Comparison of ENCODE assay signal across 19 cellular contexts in genomic region chr16:86549893-86550190, GRCh38. TPM values are rescaled to one million over a fixed set of nuclear protein-coding genes. Genes with fewer than 3 reads are reported as not detected.
A peak's percentile ranks its signal among the peaks of the same experiment; 100 is the strongest.
DNase-seq lines count a peak whose midpoint lies in the region; ATAC-seq, FAIRE-seq and TF ChIP-seq lines count a peak whose summit lies in the region.
"Had no signal": no experiment of that assay in that cellular context is flagged by ENCODE, and none has a peak within 500 bp of the region (broad histone marks: within the 10 kb centered on the region; RNA-seq: fewer than 3 reads in every experiment).

No MANE protein-coding gene starts in this region.

- no peak overlapping the region for H3K14ac ChIP-seq in trophoblast cell (ENCODE audit: low read length)

- TF ChIP-seq CTCF in HepG2 (CRISPR knock-in tag; IDR thresholded peaks at IDR 0.05) = no peak
- TF ChIP-seq CTCF in right lobe of liver (IDR thresholded peaks at IDR 0.05) = no peak
- TF ChIP-seq CTCF in gastrocnemius medialis (IDR thresholded peaks at IDR 0.05 in 4 of 5, conservative IDR thresholded peaks at IDR 0.05 in 1 of 5) = no peak

- peaks cover 25% of the 10 kb centered on the region for H3K36me3 Mint-ChIP-seq in activated CD4-positive, alpha-beta memory T cell treated with anti-CD3 and anti-CD28 coated beads for 36 hours

- no peak overlapping the region for H2AK5ac ChIP-seq in trophoblast cell (ENCODE audit: low read length)

- no peak overlapping the region for H3K9ac ChIP-seq in HepG2 (ENCODE audit: insufficient read depth, low read depth, low read length)
- no peak overlapping the region for H3K9ac ChIP-seq in trophoblast cell (ENCODE audit: low read length)

- DNase-seq in HepG2 (ENCODE audit: low spot score) (no peak), right lobe of liver (no peak), trophoblast cell (peak; percentile 7 to 21), gastrocnemius medialis (no peak), kidney tubule cell (ENCODE audit: low spot score) (no peak)
- DNase-seq in activated CD4-positive, alpha-beta memory T cell treated with anti-CD3 and anti-CD28 coated beads for 36 hours = no peak
- no peak for DNase-seq in NK-92 treated with Interleukin-12 subunit alpha and Interleukin-12 subunit beta, amount 100 ng/mL, for 24 hours (lab: John Stamatoyannopoulos, UW)
- DNase-seq: AML-193; Caco-2; CD4-positive, alpha-beta T cell; H9 had no signal

- no peak overlapping the region for H3K4me3 ChIP-seq in HepG2 (replicated peaks in 1 of 3; ENCODE audit: insufficient read depth in 1 of 3, low read depth in 2 of 3, low read length in 3 of 3)
- no peak overlapping the region for H3K4me3 ChIP-seq in right lobe of liver
- H3K4me3 ChIP-seq in trophoblast cell (ENCODE audit: low read depth, low read length) = no peak overlapping the region
- no peak overlapping the region for H3K4me3 ChIP-seq in gastrocnemius medialis
- H3K4me3 ChIP-seq: A549 had no signal

- BruUV-seq in HepG2 (replicated peaks; lab: Mats Ljungman, UMichigan) = no TSS peak

- H3K27ac ChIP-seq in HepG2 (ENCODE audit: extremely low read length, insufficient read depth, low read length) = no peak overlapping the region
- no peak overlapping the region for H3K27ac ChIP-seq in right lobe of liver
- H3K27ac ChIP-seq in trophoblast cell (ENCODE audit: low read depth, low read length) = no peak overlapping the region
- H3K27ac ChIP-seq in gastrocnemius medialis = peak overlapping the region; percentile 12 to 87 (median 82)
- H3K27ac ChIP-seq: 22Rv1, A549, C4-2B had no signal

- H3K4me1 ChIP-seq in HepG2 (ENCODE audit: insufficient read depth, low read length) (peaks cover 5% of the 10 kb centered on the region), right lobe of liver (peaks cover 0 to 6% (median 2%) of the 10 kb centered on the region in 4 donors), trophoblast cell (ENCODE audit: control insufficient read depth in 1 of 2, insufficient read depth in 2 of 2, low read length in 2 of 2) (peaks cover 0 to 3% of the 10 kb centered on the region in 2 experiments), gastrocnemius medialis (peaks cover 5 to 36% of the 10 kb centered on the region in 2 donors)
- H3K4me1 ChIP-seq: A549, Caco-2 had no signal

- peaks cover 2% of the 10 kb centered on the region for H3K79me1 ChIP-seq in trophoblast cell (ENCODE audit: low read length)

- in situ Hi-C loops in HepG2 (cut with HindIII; ENCODE audit: extremely low pct_ligation_motif_present, low pct_unique_long_range_greater_than_20kb) (no loop called here), gastrocnemius medialis (cut with MboI; ENCODE audit: low sequenced_read_pairs in 4 of 4) (loop anchor here (25.0 kb wide), 3 partner anchors 737 to 837 kb away; partner anchors contain the start of genes FBXO31 (in 1 of the 4) and MAP1LC3B (in 1 of the 4))

- H2BK120ac ChIP-seq in trophoblast cell (ENCODE audit: insufficient read depth, low read length, poor library complexity) = no peak overlapping the region

- H4K12ac ChIP-seq in trophoblast cell (ENCODE audit: low read depth, low read length) = no peak overlapping the region

- H3K18ac ChIP-seq in trophoblast cell (ENCODE audit: low read length) = no peak overlapping the region

- H3K9me3 Mint-ChIP-seq in activated CD4-positive, alpha-beta memory T cell treated with anti-CD3 and anti-CD28 coated beads for 36 hours = no peaks in the 10 kb centered on the region
- H3K9me3 Mint-ChIP-seq: CD4-positive, alpha-beta T cell; H9 had no signal

- H3K27me3 Mint-ChIP-seq in activated CD4-positive, alpha-beta memory T cell treated with anti-CD3 and anti-CD28 coated beads for 36 hours = no peaks in the 10 kb centered on the region
- H3K27me3 Mint-ChIP-seq: CD4-positive, alpha-beta T cell had no signal

- no peak for TF ChIP-seq RAD21 in HepG2 (CRISPR knock-in tag; IDR thresholded peaks at IDR 0.05)

- no peak overlapping the region for H3K4me3 Mint-ChIP-seq in activated CD4-positive, alpha-beta memory T cell treated with anti-CD3 and anti-CD28 coated beads for 36 hours
- H3K4me3 Mint-ChIP-seq: CD4-positive, alpha-beta T cell; H9 had no signal

- no peak overlapping the region for H2BK12ac ChIP-seq in trophoblast cell (ENCODE audit: low read length)

- H3K4ac ChIP-seq in trophoblast cell (ENCODE audit: low read depth, low read length) = no peak overlapping the region

- no peak overlapping the region for H3K27ac Mint-ChIP-seq in activated CD4-positive, alpha-beta memory T cell treated with anti-CD3 and anti-CD28 coated beads for 36 hours
- H3K27ac Mint-ChIP-seq: CD4-positive, alpha-beta T cell had no signal

- H3K36me3 ChIP-seq in HepG2 (replicated peaks in 1 of 2; ENCODE audit: control insufficient read depth in 1 of 2, insufficient read depth in 2 of 2, low read length in 2 of 2) = peaks cover 18 to 61% of the 10 kb centered on the region in 2 experiments
- peaks cover 0 to 23% (median 3%) of the 10 kb centered on the region in 4 donors for H3K36me3 ChIP-seq in right lobe of liver
- H3K36me3 ChIP-seq in trophoblast cell (ENCODE audit: control insufficient read depth in 1 of 2, insufficient read depth in 2 of 2, low read length in 2 of 2) = peaks cover 14 to 35% of the 10 kb centered on the region in 2 experiments
- peaks cover 0 to 25% of the 10 kb centered on the region in 2 donors for H3K36me3 ChIP-seq in gastrocnemius medialis

- H2BK5ac ChIP-seq in trophoblast cell (ENCODE audit: low read depth, low read length, poor library complexity) = no peak overlapping the region

- intact Hi-C loops in HepG2 (cut with micrococcal nuclease; ENCODE audit: unreplicated experiment) = no loop called here
- intact Hi-C loops in right lobe of liver (cut with DNase I) = no loop called here
- intact Hi-C loops in gastrocnemius medialis (cut with DNase I; ENCODE audit: low total_unique reads) = no loop called here
- intact Hi-C loops in activated CD4-positive, alpha-beta memory T cell treated with anti-CD3 and anti-CD28 coated beads for 36 hours (cut with micrococcal nuclease) = no loop called here

- H3K4me2 ChIP-seq in HepG2 (ENCODE audit: low read depth, low read length) (no peak overlapping the region), trophoblast cell (ENCODE audit: low read length) (no peak overlapping the region)
- H3K4me2 ChIP-seq: A549 had no signal

- H4K91ac ChIP-seq in trophoblast cell (ENCODE audit: low read depth, low read length) = no peak overlapping the region

- TF ChIP-seq POLR2A in HepG2 (IDR thresholded peaks at IDR 0.05; ENCODE audit: insufficient read depth in 1 of 2, low read depth in 2 of 2, low read length in 2 of 2) (no peak), right lobe of liver (IDR thresholded peaks at IDR 0.05) (no peak), gastrocnemius medialis (IDR thresholded peaks at IDR 0.05) (no peak)

- 80% methylated on average over 1 of the region's 7 CpGs for WGBS in HepG2 (ENCODE audit: low lambda C conversion rate)
- WGBS in right lobe of liver (ENCODE audit: insufficient coverage, low coverage, low lambda C conversion rate, missing lambda C conversion rate) = no CpG with 5 or more reads among the region's 7 CpGs
- no CpG with 5 or more reads among the region's 7 CpGs for WGBS in trophoblast cell (ENCODE audit: extremely low coverage, insufficient coverage, insufficient read length)

- TF ChIP-seq EP300 in HepG2 (IDR thresholded peaks at IDR 0.05; ENCODE audit: low read depth in 2 of 2, low read length in 2 of 2) (no peak), HepG2 (CRISPR knock-in tag; IDR thresholded peaks at IDR 0.05; ENCODE audit: borderline replicate concordance) (no peak)

- H3K27me3 ChIP-seq in HepG2 (ENCODE audit: control insufficient read depth in 1 of 2, insufficient read depth in 2 of 2, low read length in 2 of 2) (no peaks in the 10 kb centered on the region), right lobe of liver (no peaks in the 10 kb centered on the region), trophoblast cell (ENCODE audit: insufficient read depth, low read length) (no peaks in the 10 kb centered on the region), gastrocnemius medialis (no peaks in the 10 kb centered on the region)

- H4K8ac ChIP-seq in trophoblast cell (ENCODE audit: low read depth, low read length) = no peak overlapping the region

- ATAC-seq in HepG2 = no peak
- no peak for ATAC-seq in right lobe of liver
- ATAC-seq in gastrocnemius medialis = peak; percentile 7 to 9

- H3K79me2 ChIP-seq in HepG2 (ENCODE audit: insufficient read depth, low read length) = peaks cover 8% of the 10 kb centered on the region
- peaks cover 2% of the 10 kb centered on the region for H3K79me2 ChIP-seq in trophoblast cell (ENCODE audit: control insufficient read depth, insufficient read depth, low read length, poor library complexity)

- H2AFZ ChIP-seq in HepG2 (ENCODE audit: low read length) (no peak overlapping the region), trophoblast cell (ENCODE audit: insufficient read depth, low read length, poor library complexity) (no peak overlapping the region)

- FAIRE-seq in HepG2 (lab: Jason Lieb, UNC) = no peak
- FAIRE-seq: A549, D721Med, G401.6, GM12891, GM19239, H1 had no signal

- POLR2A ChIA-PET in HepG2 (lab: Yijun Ruan, JAX) = no interaction called here
- POLR2A ChIA-PET in activated CD4-positive, alpha-beta memory T cell treated with anti-CD3 and anti-CD28 coated beads for 36 hours (lab: Charles Lee) = no interaction called here

- CTCF ChIA-PET in HepG2 (lab: Yijun Ruan, JAX; ENCODE audit: low intra/inter-chr PET ratio, low total read pairs) = no interaction called here
- CTCF ChIA-PET in activated CD4-positive, alpha-beta memory T cell treated with anti-CD3 and anti-CD28 coated beads for 36 hours (lab: Charles Lee) = no interaction called here

- H3K4me1 Mint-ChIP-seq in activated CD4-positive, alpha-beta memory T cell treated with anti-CD3 and anti-CD28 coated beads for 36 hours (ENCODE audit: low read depth) = peaks cover 14% of the 10 kb centered on the region

- no peaks in the 10 kb centered on the region for H3K9me3 ChIP-seq in HepG2 (ENCODE audit: low read length)
- no peaks in the 10 kb centered on the region for H3K9me3 ChIP-seq in right lobe of liver
- H3K9me3 ChIP-seq in trophoblast cell (ENCODE audit: insufficient read depth, low read depth, low read length) = no peaks in the 10 kb centered on the region
- no peaks in the 10 kb centered on the region for H3K9me3 ChIP-seq in gastrocnemius medialis
- H3K9me3 ChIP-seq: A549, Caco-2 had no signal

- no peak overlapping the region for H3K23ac ChIP-seq in trophoblast cell (ENCODE audit: low read length)

- no peaks in the 10 kb centered on the region for H4K20me1 ChIP-seq in HepG2 (ENCODE audit: insufficient read depth, low read length)

RNA-seq across cellular contexts. Expression of gene MTHFSD, which starts 5.2 kb away (rescaled TPM):
- total RNA-seq in HepG2 (2016; rRNA removed; fragmentation: Illumina TruSeq; extraction: Trizol) = 8.9 and 16.3 TPM in 2 replicates
- 3.0 and 3.2 TPM in 2 replicates for total RNA-seq in HepG2 (2016; cell fraction: cytosol; rRNA removed; fragmentation: Illumina TruSeq; extraction: Trizol; ENCODE audit: low read depth)
- total RNA-seq in HepG2 (2016; cell fraction: insoluble cytoplasmic fraction; rRNA removed; fragmentation: Illumina TruSeq; extraction: Trizol) = 9.5 and 14.5 TPM in 2 replicates
- total RNA-seq in HepG2 (2016; cell fraction: membrane; rRNA removed; fragmentation: Illumina TruSeq; extraction: Trizol) = 6.0 and 6.1 TPM in 2 replicates
- 21.7 and 25.7 TPM in 2 replicates for total RNA-seq in HepG2 (2016; cell fraction: nucleus; rRNA removed; fragmentation: Illumina TruSeq; extraction: Trizol)
- 14.2 and 15.8 TPM in 2 replicates for polyA plus RNA-seq in HepG2 (2011; rRNA removed)
- 5.8 and 6.4 TPM in 2 replicates for polyA plus RNA-seq in HepG2 (2011; cell fraction: cytosol; rRNA removed)
- polyA plus RNA-seq in HepG2 (2011; cell fraction: nucleus; rRNA removed) = 85.9 and 86.6 TPM in 2 replicates
- polyA plus RNA-seq in HepG2 (2012) = 8.3 and 11.3 TPM in 2 replicates
- 1.9 and 2.3 TPM in 2 replicates for polyA plus RNA-seq in HepG2 (2016; cell fraction: cytosol; fragmentation: Illumina TruSeq; extraction: Trizol; ENCODE audit: low read depth)
- 9.8 and 13.1 TPM in 2 replicates for polyA plus RNA-seq in HepG2 (2016; cell fraction: insoluble cytoplasmic fraction; fragmentation: Illumina TruSeq; extraction: Trizol; ENCODE audit: low read depth)
- polyA plus RNA-seq in HepG2 (2016; cell fraction: membrane; fragmentation: Illumina TruSeq; extraction: Trizol; ENCODE audit: low read depth) = 4.8 and 5.1 TPM in 2 replicates
- polyA plus RNA-seq in HepG2 (2016; cell fraction: nucleus; fragmentation: Illumina TruSeq; extraction: Trizol; ENCODE audit: insufficient read depth, low read depth) = 28.2 and 29.9 TPM in 2 replicates
- polyA minus RNA-seq in HepG2 (2011; rRNA and poly(A)+ RNA removed; ENCODE audit: low replicate concordance) = 27.7 and 27.8 TPM in 2 replicates
- 5.9 and 9.4 TPM in 2 replicates for polyA minus RNA-seq in HepG2 (2011; cell fraction: cytosol; rRNA and poly(A)+ RNA removed)
- polyA minus RNA-seq in HepG2 (2011; cell fraction: nucleus; rRNA and poly(A)+ RNA removed) = 76.5 and 82.9 TPM in 2 replicates
- 10 to 100 TPM in 2 of 6 experiments, 1 to 10 TPM in 4; 5.9 to 11.6 (median 9.0) TPM for total RNA-seq in right lobe of liver
- polyA plus RNA-seq in trophoblast cell (2013) = 9.5 and 9.8 TPM in 2 replicates
- total RNA-seq in gastrocnemius medialis = 10 to 100 TPM; 10.9 to 31.2 (median 16.0) TPM
- 10 to 100 TPM; 17.9 to 19.0 TPM for total RNA-seq in activated CD4-positive, alpha-beta memory T cell treated with anti-CD3 and anti-CD28 coated beads for 36 hours

RNA-seq across cellular contexts. Expression of gene FOXC2, which starts 16.8 kb away (rescaled TPM):
- total RNA-seq in HepG2 (2016; rRNA removed; fragmentation: Illumina TruSeq; extraction: Trizol) (not detected in 2 replicates), right lobe of liver (under 1 TPM in 1 of 6 experiments, not detected in 5; 0.20 TPM), gastrocnemius medialis (1 to 10 TPM in 1 of 4 donors, under 1 TPM in 3; 0.17 to 1.0 (median 0.29) TPM)
- total RNA-seq in HepG2 (2016; cell fraction: cytosol; rRNA removed; fragmentation: Illumina TruSeq; extraction: Trizol; ENCODE audit: low read depth) = not detected in 2 replicates
- total RNA-seq in HepG2 (2016; cell fraction: insoluble cytoplasmic fraction; rRNA removed; fragmentation: Illumina TruSeq; extraction: Trizol) = not detected in 2 replicates
- total RNA-seq in HepG2 (2016; cell fraction: membrane; rRNA removed; fragmentation: Illumina TruSeq; extraction: Trizol) = not detected in 2 replicates
- total RNA-seq in HepG2 (2016; cell fraction: nucleus; rRNA removed; fragmentation: Illumina TruSeq; extraction: Trizol) = not detected in 2 replicates
- 0.05 TPM in 1 of 2 replicates, not detected in the other for polyA plus RNA-seq in HepG2 (2011; rRNA removed)
- not detected in 2 replicates for polyA plus RNA-seq in HepG2 (2011; cell fraction: cytosol; rRNA removed)
- 0.26 and 0.31 TPM in 2 replicates for polyA plus RNA-seq in HepG2 (2011; cell fraction: nucleus; rRNA removed)
- polyA plus RNA-seq in HepG2 (2012) = 0.08 TPM in 1 of 2 replicates, not detected in the other
- not detected in 2 replicates for polyA plus RNA-seq in HepG2 (2016; cell fraction: cytosol; fragmentation: Illumina TruSeq; extraction: Trizol; ENCODE audit: low read depth)
- polyA plus RNA-seq in HepG2 (2016; cell fraction: insoluble cytoplasmic fraction; fragmentation: Illumina TruSeq; extraction: Trizol; ENCODE audit: low read depth) = not detected in 2 replicates
- polyA plus RNA-seq in HepG2 (2016; cell fraction: membrane; fragmentation: Illumina TruSeq; extraction: Trizol; ENCODE audit: low read depth) = not detected in 2 replicates
- polyA plus RNA-seq in HepG2 (2016; cell fraction: nucleus; fragmentation: Illumina TruSeq; extraction: Trizol; ENCODE audit: insufficient read depth, low read depth) = not detected in 2 replicates
- 0.82 TPM in 1 of 2 replicates, not detected in the other for polyA minus RNA-seq in HepG2 (2011; rRNA and poly(A)+ RNA removed; ENCODE audit: low replicate concordance)
- not detected in 2 replicates for polyA minus RNA-seq in HepG2 (2011; cell fraction: cytosol; rRNA and poly(A)+ RNA removed)
- polyA minus RNA-seq in HepG2 (2011; cell fraction: nucleus; rRNA and poly(A)+ RNA removed) = 0.13 TPM in 1 of 2 replicates, not detected in the other
- 1.2 TPM in 2 replicates for polyA plus RNA-seq in trophoblast cell (2013)
- not detected for total RNA-seq in activated CD4-positive, alpha-beta memory T cell treated with anti-CD3 and anti-CD28 coated beads for 36 hours
- total RNA-seq: Caco-2, H9 had no signal
- polyA plus RNA-seq: H1 had no signal

RNA-seq across cellular contexts. Expression of gene FOXL1, which starts 28.5 kb away (rescaled TPM):
- total RNA-seq in HepG2 (2016; rRNA removed; fragmentation: Illumina TruSeq; extraction: Trizol) (not detected in 2 replicates), right lobe of liver (under 1 TPM in 4 of 6 experiments, not detected in 2; 0.15 to 0.74 (median 0.46) TPM), gastrocnemius medialis (1 to 10 TPM; 2.0 to 5.9 (median 3.3) TPM)
- not detected in 2 replicates for total RNA-seq in HepG2 (2016; cell fraction: cytosol; rRNA removed; fragmentation: Illumina TruSeq; extraction: Trizol; ENCODE audit: low read depth)
- not detected in 2 replicates for total RNA-seq in HepG2 (2016; cell fraction: insoluble cytoplasmic fraction; rRNA removed; fragmentation: Illumina TruSeq; extraction: Trizol)
- total RNA-seq in HepG2 (2016; cell fraction: membrane; rRNA removed; fragmentation: Illumina TruSeq; extraction: Trizol) = not detected in 2 replicates
- total RNA-seq in HepG2 (2016; cell fraction: nucleus; rRNA removed; fragmentation: Illumina TruSeq; extraction: Trizol) = not detected in 2 replicates
- not detected in 2 replicates for polyA plus RNA-seq in HepG2 (2011; rRNA removed)
- polyA plus RNA-seq in HepG2 (2011; cell fraction: cytosol; rRNA removed) = 0.01 TPM in 1 of 2 replicates, not detected in the other
- not detected in 2 replicates for polyA plus RNA-seq in HepG2 (2011; cell fraction: nucleus; rRNA removed)
- not detected in 2 replicates for polyA plus RNA-seq in HepG2 (2012)
- polyA plus RNA-seq in HepG2 (2016; cell fraction: cytosol; fragmentation: Illumina TruSeq; extraction: Trizol; ENCODE audit: low read depth) = not detected in 2 replicates
- not detected in 2 replicates for polyA plus RNA-seq in HepG2 (2016; cell fraction: insoluble cytoplasmic fraction; fragmentation: Illumina TruSeq; extraction: Trizol; ENCODE audit: low read depth)
- not detected in 2 replicates for polyA plus RNA-seq in HepG2 (2016; cell fraction: membrane; fragmentation: Illumina TruSeq; extraction: Trizol; ENCODE audit: low read depth)
- polyA plus RNA-seq in HepG2 (2016; cell fraction: nucleus; fragmentation: Illumina TruSeq; extraction: Trizol; ENCODE audit: insufficient read depth, low read depth) = not detected in 2 replicates
- polyA minus RNA-seq in HepG2 (2011; rRNA and poly(A)+ RNA removed; ENCODE audit: low replicate concordance) = 1.1 TPM in 1 of 2 replicates, not detected in the other
- polyA minus RNA-seq in HepG2 (2011; cell fraction: cytosol; rRNA and poly(A)+ RNA removed) = not detected in 2 replicates
- not detected in 2 replicates for polyA minus RNA-seq in HepG2 (2011; cell fraction: nucleus; rRNA and poly(A)+ RNA removed)
- 0.62 and 0.64 TPM in 2 replicates for polyA plus RNA-seq in trophoblast cell (2013)
- total RNA-seq in activated CD4-positive, alpha-beta memory T cell treated with anti-CD3 and anti-CD28 coated beads for 36 hours = not detected
- total RNA-seq: CD4-positive, alpha-beta T cell; H1 had no signal

RNA-seq across cellular contexts. Expression of gene FOXF1, which starts 39.5 kb away (rescaled TPM):
- total RNA-seq in HepG2 (2016; rRNA removed; fragmentation: Illumina TruSeq; extraction: Trizol) (not detected in 2 replicates), right lobe of liver (1 to 10 TPM in 5 of 6 experiments, under 1 TPM in 1; 0.58 to 1.6 (median 1.2) TPM), gastrocnemius medialis (under 1 TPM in 2 of 4 donors, not detected in 2; 0.07 to 0.10 TPM)
- total RNA-seq in HepG2 (2016; cell fraction: cytosol; rRNA removed; fragmentation: Illumina TruSeq; extraction: Trizol; ENCODE audit: low read depth) = not detected in 2 replicates
- not detected in 2 replicates for total RNA-seq in HepG2 (2016; cell fraction: insoluble cytoplasmic fraction; rRNA removed; fragmentation: Illumina TruSeq; extraction: Trizol)
- total RNA-seq in HepG2 (2016; cell fraction: membrane; rRNA removed; fragmentation: Illumina TruSeq; extraction: Trizol) = not detected in 2 replicates
- not detected in 2 replicates for total RNA-seq in HepG2 (2016; cell fraction: nucleus; rRNA removed; fragmentation: Illumina TruSeq; extraction: Trizol)
- polyA plus RNA-seq in HepG2 (2011; rRNA removed) = not detected in 2 replicates
- not detected in 2 replicates for polyA plus RNA-seq in HepG2 (2011; cell fraction: cytosol; rRNA removed)
- not detected in 2 replicates for polyA plus RNA-seq in HepG2 (2011; cell fraction: nucleus; rRNA removed)
- polyA plus RNA-seq in HepG2 (2012) = not detected in 2 replicates
- not detected in 2 replicates for polyA plus RNA-seq in HepG2 (2016; cell fraction: cytosol; fragmentation: Illumina TruSeq; extraction: Trizol; ENCODE audit: low read depth)
- not detected in 2 replicates for polyA plus RNA-seq in HepG2 (2016; cell fraction: insoluble cytoplasmic fraction; fragmentation: Illumina TruSeq; extraction: Trizol; ENCODE audit: low read depth)
- not detected in 2 replicates for polyA plus RNA-seq in HepG2 (2016; cell fraction: membrane; fragmentation: Illumina TruSeq; extraction: Trizol; ENCODE audit: low read depth)
- polyA plus RNA-seq in HepG2 (2016; cell fraction: nucleus; fragmentation: Illumina TruSeq; extraction: Trizol; ENCODE audit: insufficient read depth, low read depth) = not detected in 2 replicates
- 5.0 TPM in 1 of 2 replicates, not detected in the other for polyA minus RNA-seq in HepG2 (2011; rRNA and poly(A)+ RNA removed; ENCODE audit: low replicate concordance)
- not detected in 2 replicates for polyA minus RNA-seq in HepG2 (2011; cell fraction: cytosol; rRNA and poly(A)+ RNA removed)
- polyA minus RNA-seq in HepG2 (2011; cell fraction: nucleus; rRNA and poly(A)+ RNA removed) = not detected in 2 replicates
- 0.08 and 0.11 TPM in 2 replicates for polyA plus RNA-seq in trophoblast cell (2013)
- not detected for total RNA-seq in activated CD4-positive, alpha-beta memory T cell treated with anti-CD3 and anti-CD28 coated beads for 36 hours
- total RNA-seq: CD4-positive, alpha-beta T cell; H1; H9 had no signal
- polyA plus RNA-seq: A549 had no signal

Comparison
In these comparisons a context has a peak if more than half of its experiments do, and no peak if none do; other contexts are left out.
1. ATAC-seq: peak in gastrocnemius medialis (2 of 2); none in HepG2 (single experiment) and right lobe of liver (0 of 4).
2. DNase-seq: peak in trophoblast cell (2 of 2); none in HepG2 (single experiment), right lobe of liver (0 of 3), gastrocnemius medialis (0 of 2), activated CD4-positive, alpha-beta memory T cell treated with anti-CD3 and anti-CD28 coated beads for 36 hours (single experiment), NK-92 treated with Interleukin-12 subunit alpha and Interleukin-12 subunit beta, amount 100 ng/mL, for 24 hours (single experiment) and kidney tubule cell (single experiment).
3. H3K27ac ChIP-seq: peak in gastrocnemius medialis (4 of 4); none in HepG2 (single experiment), right lobe of liver (0 of 3) and trophoblast cell (single experiment).